In genomic region chr12:53533476-53533875, GRCh38 we compare ENCODE assay signal across 20 cellular contexts. TPM values are rescaled to one million over a fixed set of nuclear protein-coding genes. Genes with fewer than 3 reads are reported as not detected.
"Had no signal": no experiment of that assay in that cellular context is flagged by ENCODE, and none has a peak within 500 bp of the region (broad histone marks: within the 10 kb centered on the region; RNA-seq: fewer than 3 reads in every experiment).

No MANE protein-coding gene starts in this region.

- H3K4me3 Mint-ChIP-seq: activated naive CD4-positive, alpha-beta T cell treated with anti-CD3 and anti-CD28 coated beads for 36 hours; activated naive CD8-positive, alpha-beta T cell treated with anti-CD3 and anti-CD28 coated beads, Interleukin-2, amount 50 U/mL, for 24 hours; activated T-helper 17 cell treated with anti-CD3 and anti-CD28 coated beads, Interleukin-2, amount 50 U/mL, for 72 hours; natural killer cell treated with Interleukin-12 subunit alpha and Interleukin-12 subunit beta and Interleukin-15 and Interleukin-18, amount 100 ng/mL, for 72 hours had no signal

- H3K27me3 Mint-ChIP-seq: activated naive CD8-positive, alpha-beta T cell treated with anti-CD3 and anti-CD28 coated beads, Interleukin-2, amount 50 U/mL, for 24 hours; activated T-helper 17 cell treated with anti-CD3 and anti-CD28 coated beads, Interleukin-2, amount 50 U/mL, for 72 hours; natural killer cell treated with Interleukin-12 subunit alpha and Interleukin-12 subunit beta and Interleukin-15 and Interleukin-18, amount 100 ng/mL, for 72 hours had no signal

- H3K27me3 ChIP-seq: cardiac muscle cell, right lobe of liver had no signal

- H3K27ac ChIP-seq: cardiac muscle cell, prostate gland, right lobe of liver, thoracic aorta had no signal

- H3K9me3 Mint-ChIP-seq: activated naive CD4-positive, alpha-beta T cell treated with anti-CD3 and anti-CD28 coated beads for 36 hours; activated naive CD8-positive, alpha-beta T cell treated with anti-CD3 and anti-CD28 coated beads, Interleukin-2, amount 50 U/mL, for 24 hours; activated T-helper 17 cell treated with anti-CD3 and anti-CD28 coated beads, Interleukin-2, amount 50 U/mL, for 72 hours; natural killer cell treated with Interleukin-12 subunit alpha and Interleukin-12 subunit beta and Interleukin-15 and Interleukin-18, amount 100 ng/mL, for 72 hours had no signal

- DNase-seq: activated naive CD4-positive, alpha-beta T cell treated with anti-CD3 and anti-CD28 coated beads for 36 hours; activated naive CD8-positive, alpha-beta T cell treated with anti-CD3 and anti-CD28 coated beads, Interleukin-2, amount 50 U/mL, for 24 hours; kidney; left ventricle myocardium superior; mesendoderm; right lobe of liver; stimulated activated naive CD8-positive, alpha-beta T cell treated with anti-CD3 and anti-CD28 coated beads, Interleukin-15, Interleukin-2, amounts not matched to agents 100 U/mL and 50 U/mL, for 24 hours; T-helper 9 cell had no signal

- H3K4me3 ChIP-seq: cardiac muscle cell, prostate gland, right lobe of liver, smooth muscle cell, thoracic aorta had no signal

- H3K9me3 ChIP-seq: prostate gland, right lobe of liver, thoracic aorta had no signal

- H3K4me2 ChIP-seq: smooth muscle cell had no signal

- H3K4me1 Mint-ChIP-seq: activated naive CD8-positive, alpha-beta T cell treated with anti-CD3 and anti-CD28 coated beads, Interleukin-2, amount 50 U/mL, for 24 hours; activated T-helper 17 cell treated with anti-CD3 and anti-CD28 coated beads, Interleukin-2, amount 50 U/mL, for 72 hours had no signal

- H3K27ac Mint-ChIP-seq: activated naive CD4-positive, alpha-beta T cell treated with anti-CD3 and anti-CD28 coated beads for 36 hours; activated naive CD8-positive, alpha-beta T cell treated with anti-CD3 and anti-CD28 coated beads, Interleukin-2, amount 50 U/mL, for 24 hours; activated T-helper 17 cell treated with anti-CD3 and anti-CD28 coated beads, Interleukin-2, amount 50 U/mL, for 72 hours; natural killer cell treated with Interleukin-12 subunit alpha and Interleukin-12 subunit beta and Interleukin-15 and Interleukin-18, amount 100 ng/mL, for 72 hours had no signal

- ATAC-seq: activated CD4-positive, CD25-positive, alpha-beta regulatory T cell treated with anti-CD3 and anti-CD28 coated beads, Interleukin-2, amount 50 U/mL, for 24 hours; activated naive CD8-positive, alpha-beta T cell treated with anti-CD3 and anti-CD28 coated beads, Interleukin-2, amount 50 U/mL, for 24 hours; activated T-helper 17 cell treated with anti-CD3 and anti-CD28 coated beads, Interleukin-2, amount 50 U/mL, for 72 hours; esophagus mucosa; left ventricle myocardium superior; natural killer cell treated with Interleukin-12 subunit alpha and Interleukin-12 subunit beta and Interleukin-15 and Interleukin-18, amount 100 ng/mL, for 72 hours; stimulated activated naive CD8-positive, alpha-beta T cell treated with anti-CD3 and anti-CD28 coated beads, Interleukin-15, Interleukin-2, amounts not matched to agents 100 U/mL and 50 U/mL, for 24 hours had no signal

RNA-seq across cellular contexts. Expression of gene NPFF, which starts 26.2 kb away (rescaled TPM):
- total RNA-seq: activated CD8-positive, alpha-beta memory T cell treated with anti-CD3 and anti-CD28 coated beads for 36 hours; activated naive CD4-positive, alpha-beta T cell treated with anti-CD3 and anti-CD28 coated beads for 36 hours; activated T-helper 17 cell treated with anti-CD3 and anti-CD28 coated beads, Interleukin-2, amount 50 U/mL, for 72 hours; astrocyte; cardiac muscle cell; esophagus mucosa; kidney; left ventricle myocardium superior; omental fat pad; prostate gland; right lobe of liver; smooth muscle cell; urinary bladder had no signal
- polyA plus RNA-seq: cardiac muscle cell, urinary bladder had no signal
